In genomic region chr17:78478757-78479297, GRCh38 we compare ENCODE assay signal across 1 cellular context.
TF ChIP-seq lines count a peak whose summit lies in the region.

No MANE protein-coding gene starts in this region.

TF ChIP-seq in HEK293, 187 proteins besides CTCF, POLR2A, EP300 and RAD21 (continued from another document):
- TF ChIP-seq ZNF274 (IDR thresholded peaks at IDR 0.05; ENCODE audit: low read length), result no peak
- TF ChIP-seq ZNF274 (tag by site-specific recombination; IDR thresholded peaks at IDR 0.05; ENCODE audit: borderline replicate concordance), result no peak
- peak; percentile 8; the same call in 1 of the 2 replicates for TF ChIP-seq ZNF148 (tag by site-specific recombination; IDR thresholded peaks at IDR 0.05; ENCODE audit: borderline replicate concordance)
- TF ChIP-seq ZNF155 (tag by site-specific recombination; IDR thresholded peaks at IDR 0.05), result 0 out of 2 replicates have a peak, but pooled peaks have one; percentile 22
- no peak for TF ChIP-seq ZNF223 (tag by site-specific recombination; IDR thresholded peaks at IDR 0.05)
- TF ChIP-seq SCRT2 (tag by site-specific recombination; IDR thresholded peaks at IDR 0.05), result peak; percentile 93
